ENCODE assay signal across 8 cellular contexts in the genomic region with DNA sequence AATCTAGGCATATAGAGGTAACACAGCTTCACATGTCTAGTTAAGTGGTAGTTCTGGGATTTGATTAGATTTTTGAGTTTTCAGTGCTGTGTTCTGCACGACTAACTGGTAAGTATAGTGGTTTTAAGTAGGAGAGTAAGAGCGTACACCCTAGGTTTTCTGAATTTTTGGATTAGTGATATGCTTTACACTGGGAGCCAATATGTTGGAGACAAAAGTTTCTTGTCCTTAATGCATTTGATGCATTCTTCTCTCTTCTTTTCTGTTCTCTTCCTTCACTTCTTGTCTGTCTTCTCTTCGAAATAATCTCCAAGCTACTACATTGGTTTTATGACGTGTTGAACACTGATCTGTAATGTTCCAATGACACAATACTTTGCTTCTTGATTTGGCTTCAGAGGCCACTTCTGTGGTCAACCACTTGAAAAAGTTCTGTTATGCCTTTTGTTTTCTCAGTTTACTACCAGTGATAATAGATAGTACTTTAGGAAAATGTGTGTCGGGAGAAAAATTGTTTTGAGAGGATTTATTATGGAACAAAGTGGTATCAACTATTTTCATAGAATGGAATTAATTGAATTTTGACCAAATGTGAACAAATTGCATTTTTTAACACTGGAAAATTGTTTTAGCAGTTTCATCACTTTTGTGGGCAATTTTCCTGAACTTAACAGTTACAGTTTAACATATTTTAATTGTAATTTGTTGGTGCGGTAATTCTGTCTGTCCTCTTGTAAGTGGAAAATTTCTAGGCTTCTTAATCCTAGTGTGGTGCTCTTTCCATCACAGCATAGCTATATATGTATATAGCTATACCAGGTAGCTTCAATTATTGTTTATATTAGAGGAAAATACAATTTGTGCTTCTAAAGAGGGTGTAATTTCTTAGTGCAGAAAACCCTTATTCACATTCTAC. TPM values are rescaled to one million over a fixed set of nuclear protein-coding genes. Genes with fewer than 3 reads are reported as not detected.
A peak's percentile ranks its signal among the peaks of the same experiment; 100 is the strongest.
DNase-seq lines count a peak whose midpoint lies in the region; ATAC-seq and TF ChIP-seq lines count a peak whose summit lies in the region.

No MANE protein-coding gene starts in this region.

- ATAC-seq in CD4-positive, alpha-beta T cell (ENCODE audit: poor library complexity), result no peak
- peak; percentile 21 to 23 for ATAC-seq in activated naive CD4-positive, alpha-beta T cell treated with anti-CD3 and anti-CD28 coated beads, Interleukin-2, amount 50 U/mL, for 72 hours
- ATAC-seq in GM21447 (IDR thresholded peaks at IDR 0.05; ENCODE audit: unreplicated experiment) (no peak), HG03439 (IDR thresholded peaks at IDR 0.05; ENCODE audit: unreplicated experiment) (no peak)

- no peaks in the 10 kb centered on the region for H3K9me3 ChIP-seq in CD4-positive, alpha-beta T cell (ENCODE audit: control insufficient read depth, low read length)
- H3K9me3 ChIP-seq in muscle layer of colon (ENCODE audit: low read length), result no peaks in the 10 kb centered on the region

- POLR2A ChIA-PET in CD4-positive, alpha-beta T cell (lab: Charles Lee), result interaction anchor here (0.6 to 5.1 kb wide), 16 partner anchors 8 to 245 kb away, joined by 3 to 97 read pairs (median 6); partner anchors contain the start of genes COPB1, CYP2R1 and PSMA1
- POLR2A ChIA-PET in RWPE1 (lab: Yijun Ruan, JAX; ENCODE audit: low non-redundant PET), result no interaction called here

- H3K27ac ChIP-seq in CD4-positive, alpha-beta T cell (ENCODE audit: low read depth, low read length), result no peak overlapping the region
- H3K27ac ChIP-seq in muscle layer of colon (ENCODE audit: low read depth, low read length) (peak overlapping the region; percentile 94), RWPE1 (no peak overlapping the region)

- H3K27me3 ChIP-seq in CD4-positive, alpha-beta T cell (ENCODE audit: control insufficient read depth, insufficient read depth, low read length), result no peaks in the 10 kb centered on the region
- H3K27me3 ChIP-seq in muscle layer of colon (ENCODE audit: control insufficient read depth in 1 of 2, insufficient read depth in 2 of 2, low read length in 2 of 2), result no peaks in the 10 kb centered on the region

- peaks cover 24% of the 10 kb centered on the region for H3K4me1 ChIP-seq in muscle layer of colon (ENCODE audit: insufficient read depth, low read length)

- intact Hi-C loops in CD4-positive, alpha-beta T cell (cut with DNase I, micrococcal nuclease), result loop anchor here (1.0 to 10.0 kb wide), 10 partner anchors 41 to 246 kb away; partner anchors contain the start of genes COPB1 (in 1 of the 2), CYP2R1 (in 1 of the 2) and PSMA1 (in 1 of the 2)

- H3K9ac ChIP-seq in muscle layer of colon (ENCODE audit: low read length), result peak overlapping the region; percentile 29

- no peak for DNase-seq in CD4-positive, alpha-beta T cell
- no peak for DNase-seq in activated naive CD4-positive, alpha-beta T cell treated with anti-CD3 and anti-CD28 coated beads, Interleukin-2, amount 50 U/mL, for 72 hours (ENCODE audit: low spot score in 2 of 2)
- DNase-seq in 8988T (no peak), RWPE1 (ENCODE audit: low spot score) (no peak)

- CTCF ChIA-PET in CD4-positive, alpha-beta T cell (lab: Charles Lee), result interaction anchor here (0.6 to 3.6 kb wide), 5 partner anchors 11 to 262 kb away, joined by 3 to 22 read pairs (median 3); no protein-coding TSS in a partner anchor
- CTCF ChIA-PET in RWPE1 (lab: Yijun Ruan, JAX), result no interaction called here

- H3K4me1 Mint-ChIP-seq in CD4-positive, alpha-beta T cell (ENCODE audit: low read depth), result peaks cover 62% of the 10 kb centered on the region
- H3K4me1 Mint-ChIP-seq in IgD-negative memory B cell, result peaks cover 10 to 17% (median 11%) of the 10 kb centered on the region in 3 donors

- peak overlapping the region; percentile 96 for H3K4me3 Mint-ChIP-seq in CD4-positive, alpha-beta T cell
- peak overlapping the region in 3 of 4 donors; percentile 88 to 96 (median 89) for H3K4me3 Mint-ChIP-seq in IgD-negative memory B cell

- peak overlapping the region; percentile 84 to 88 for H3K4me3 ChIP-seq in muscle layer of colon (ENCODE audit: low read depth in 1 of 2, low read length in 2 of 2)

- peaks cover 60% of the 10 kb centered on the region for H3K36me3 Mint-ChIP-seq in CD4-positive, alpha-beta T cell (ENCODE audit: low read depth)
- H3K36me3 Mint-ChIP-seq in IgD-negative memory B cell, result no peaks in the 10 kb centered on the region
- peaks cover 29 to 62% of the 10 kb centered on the region in 2 donors for H3K36me3 Mint-ChIP-seq in activated naive CD4-positive, alpha-beta T cell treated with anti-CD3 and anti-CD28 coated beads, Interleukin-2, amount 50 U/mL, for 72 hours

- H3K9me3 Mint-ChIP-seq in CD4-positive, alpha-beta T cell, result no peaks in the 10 kb centered on the region
- H3K9me3 Mint-ChIP-seq in IgD-negative memory B cell, result no peaks in the 10 kb centered on the region
- H3K9me3 Mint-ChIP-seq in activated naive CD4-positive, alpha-beta T cell treated with anti-CD3 and anti-CD28 coated beads, Interleukin-2, amount 50 U/mL, for 72 hours, result peaks cover 0 to 6% of the 10 kb centered on the region in 2 donors

- no peaks in the 10 kb centered on the region for H3K36me3 ChIP-seq in muscle layer of colon (ENCODE audit: insufficient read depth, low read length)

- peak overlapping the region; percentile 76 for H3K27ac Mint-ChIP-seq in CD4-positive, alpha-beta T cell
- no peak overlapping the region for H3K27ac Mint-ChIP-seq in IgD-negative memory B cell
- H3K27ac Mint-ChIP-seq in activated naive CD4-positive, alpha-beta T cell treated with anti-CD3 and anti-CD28 coated beads, Interleukin-2, amount 50 U/mL, for 72 hours, result peak overlapping the region; percentile 88 to 92

- TF ChIP-seq CTCF in CD4-positive, alpha-beta T cell (IDR thresholded peaks at IDR 0.05), result no peak
- no peak for TF ChIP-seq CTCF in RWPE1 (conservative IDR thresholded peaks at IDR 0.05; ENCODE audit: low read depth)

- H3K27me3 Mint-ChIP-seq in CD4-positive, alpha-beta T cell, result no peaks in the 10 kb centered on the region
- H3K27me3 Mint-ChIP-seq in IgD-negative memory B cell, result peaks cover 36% of the 10 kb centered on the region

RNA-seq across cellular contexts. Expression of gene PDE3B, which starts 2.6 kb away (rescaled TPM):
- 100 to 1,000 TPM; 103 to 106 TPM for total RNA-seq in CD4-positive, alpha-beta T cell
- 5.5 TPM for polyA plus RNA-seq in IgD-negative memory B cell
- total RNA-seq in activated naive CD4-positive, alpha-beta T cell treated with anti-CD3 and anti-CD28 coated beads, Interleukin-2, amount 50 U/mL, for 72 hours, result 10 to 100 TPM; 10.7 to 42.5 TPM

Comparison
In these comparisons a context has a peak if more than half of its experiments do, and no peak if none do; other contexts are left out.
1. ATAC-seq: peak in activated naive CD4-positive, alpha-beta T cell treated with anti-CD3 and anti-CD28 coated beads, Interleukin-2, amount 50 U/mL, for 72 hours (2 of 2); none in CD4-positive, alpha-beta T cell (single experiment), GM21447 (single experiment) and HG03439 (single experiment).
2. H3K27ac Mint-ChIP-seq: peak in CD4-positive, alpha-beta T cell (single experiment) and activated naive CD4-positive, alpha-beta T cell treated with anti-CD3 and anti-CD28 coated beads, Interleukin-2, amount 50 U/mL, for 72 hours (2 of 2); none in IgD-negative memory B cell (0 of 3).